8 cellular contexts compared by ENCODE assay signal in the genomic region with DNA sequence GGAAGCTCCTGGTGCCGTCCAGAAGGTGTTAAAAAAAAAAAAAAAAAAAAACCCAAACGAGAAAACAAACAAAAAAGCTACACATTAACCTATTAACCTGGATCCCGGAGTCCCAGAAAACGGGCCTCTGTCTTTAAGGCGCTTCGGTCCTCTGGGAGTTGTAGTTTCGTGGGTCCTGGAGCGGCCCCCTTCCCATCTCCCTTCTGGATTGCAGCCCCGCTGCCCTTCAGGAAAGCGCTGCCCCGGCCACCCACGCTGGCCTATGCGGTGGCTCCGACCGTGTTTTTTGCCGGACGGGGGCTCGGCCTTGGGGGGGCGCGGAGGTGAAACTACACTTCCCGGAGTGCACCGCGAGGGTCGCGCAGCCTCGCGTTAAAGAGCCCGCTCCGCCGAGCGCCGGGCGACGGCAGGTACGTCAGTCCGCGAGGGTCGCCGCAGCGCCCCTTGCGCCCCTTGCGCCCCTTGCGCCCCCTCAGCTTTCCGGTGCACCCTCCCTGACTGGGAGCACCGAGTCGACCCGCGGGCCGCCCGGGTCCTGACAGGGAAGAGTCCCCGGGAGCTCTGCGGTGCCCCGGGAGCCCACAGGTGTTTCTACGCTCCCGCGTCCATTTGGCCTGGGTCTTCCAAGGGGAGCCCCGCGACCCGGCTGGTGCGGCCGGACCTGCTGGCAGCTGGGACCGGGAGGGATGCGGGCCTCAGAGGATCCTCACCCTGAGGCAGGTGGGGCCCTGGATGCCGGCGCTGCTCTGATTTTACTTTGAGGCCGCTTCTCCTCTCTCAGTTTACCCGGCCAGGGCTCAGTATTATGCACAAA. TPM values are rescaled to one million over a fixed set of nuclear protein-coding genes. Genes with fewer than 3 reads are reported as not detected.
A peak's percentile ranks its signal among the peaks of the same experiment; 100 is the strongest.
DNase-seq lines count a peak whose midpoint lies in the region; ATAC-seq and TF ChIP-seq lines count a peak whose summit lies in the region.

A gene (plus strand): TSS at position 375 of the 814 bp plus-strand sequence. CDS start 8,596 bp downstream, outside the sequence.

- peak; percentile 87 for ATAC-seq in RWPE2 (ENCODE audit: low read depth)

- peak within 1 kb of the TSS; percentile 92 for H3K4me3 ChIP-seq in RWPE2 (ENCODE audit: severe bottlenecking)
- H3K4me3 ChIP-seq in suprapubic skin, result peak within 1 kb of the TSS; percentile 84

- peaks cover 4% of the 10 kb centered on the region for H3K4me1 ChIP-seq in RWPE2 (ENCODE audit: insufficient read depth, poor library complexity, severe bottlenecking)
- peaks cover 19% of the 10 kb centered on the region for H3K4me1 ChIP-seq in suprapubic skin

- no peak for TF ChIP-seq EP300 in suprapubic skin (IDR thresholded peaks at IDR 0.05)

- H3K27ac ChIP-seq in RWPE2 (ENCODE audit: poor library complexity, severe bottlenecking), result peak within 1 kb of the TSS; percentile 61
- peak within 1 kb of the TSS; percentile 76 for H3K27ac ChIP-seq in suprapubic skin

- TF ChIP-seq POLR2A in suprapubic skin (IDR thresholded peaks at IDR 0.05), result no peak

- H3K36me3 ChIP-seq in RWPE2 (ENCODE audit: low read depth), result no peaks in the 10 kb centered on the region
- H3K36me3 ChIP-seq in suprapubic skin, result no peaks in the 10 kb centered on the region

- DNase-seq in D341Med (ENCODE audit: low spot score), result peak; percentile 91
- peak; percentile 91 for DNase-seq in GM20000 (ENCODE audit: low spot score)
- peak; percentile 74 for DNase-seq in HT-29 (ENCODE audit: low spot score)
- no peak for DNase-seq in RWPE2 (ENCODE audit: low spot score)
- DNase-seq in activated naive CD4-positive, alpha-beta T cell (lab: John Stamatoyannopoulos, UW), result peak; percentile 25 to 65 (median 44)
- DNase-seq in globus pallidus (ENCODE audit: low spot score), result peak; percentile 74
- peak; percentile 48 for DNase-seq in occipital lobe (lab: John Stamatoyannopoulos, UW)
- no peak for DNase-seq in suprapubic skin (ENCODE audit: low spot score in 2 of 2)

- TF ChIP-seq CTCF in GM20000 (IDR thresholded peaks at IDR 0.05; ENCODE audit: extremely low read depth, missing control alignments) (no peak), RWPE2 (IDR thresholded peaks at IDR 0.05; ENCODE audit: poor library complexity, severe bottlenecking) (peak; percentile 7), suprapubic skin (IDR thresholded peaks at IDR 0.05) (no peak)

- 0% methylated on average over 13 of the region's 67 CpGs for WGBS in suprapubic skin

- H3K9me3 ChIP-seq in RWPE2 (ENCODE audit: severe bottlenecking) (no peaks in the 10 kb centered on the region), suprapubic skin (no peaks in the 10 kb centered on the region)

- no peaks in the 10 kb centered on the region for H3K27me3 ChIP-seq in RWPE2 (ENCODE audit: insufficient read depth, poor library complexity, severe bottlenecking)
- no peaks in the 10 kb centered on the region for H3K27me3 ChIP-seq in suprapubic skin

RNA-seq across cellular contexts. Expression of the gene that starts here (rescaled TPM):
- 21.4 and 25.6 TPM in 2 replicates for total RNA-seq in HT-29 (2014; rRNA removed; shearing (Covaris generic))
- total RNA-seq in occipital lobe, result 6.2 TPM
- total RNA-seq in suprapubic skin, result 10 to 100 TPM; 15.7 to 44.7 (median 23.2) TPM

Comparison
In these comparisons a context has a peak if more than half of its experiments do, and no peak if none do; other contexts are left out.
1. DNase-seq: peak in D341Med (single experiment), GM20000 (single experiment), HT-29 (single experiment), activated naive CD4-positive, alpha-beta T cell (4 of 4), globus pallidus (single experiment) and occipital lobe (single experiment); none in RWPE2 (single experiment) and suprapubic skin (0 of 2).